In genomic region chr3:23588547-23588946, GRCh38 we compare ENCODE assay signal across 29 cellular contexts.
"Had no signal": no experiment of that assay in that cellular context is flagged by ENCODE, and none has a peak within 500 bp of the region (broad histone marks: within the 10 kb centered on the region; RNA-seq: fewer than 3 reads in every experiment).

No MANE protein-coding gene starts in this region.

- FAIRE-seq: islet of Langerhans, kidney, pancreas had no signal

- H3K4me3 ChIP-seq: left ventricle myocardium inferior, lung, mucosa of descending colon, pancreas, prostate gland, skin epidermis, spleen, tibial nerve, vagina had no signal

- DNase-seq: hypothalamus; immature natural killer cell; kidney; left colon; left ventricle myocardium inferior; mesendoderm; midbrain; mucosa of descending colon; naive thymus-derived CD4-positive, alpha-beta T cell; nucleus accumbens; pancreas; posterior cingulate gyrus; retina; right cardiac atrium; spleen; stimulated activated CD4-positive, alpha-beta T cell treated with anti-CD3 and anti-CD28 coated beads, Interleukin-4, amount 100 ng/mL, for 24 hours; stimulated activated naive CD4-positive, alpha-beta T cell; substantia nigra had no signal

- H3K27ac ChIP-seq: left ventricle myocardium inferior, pancreas, prostate gland, skin epidermis, spleen, tibial nerve, vagina had no signal

- H3K36me3 ChIP-seq: left ventricle myocardium inferior, pancreas, prostate gland, tibial nerve, vagina had no signal

- H3K27me3 ChIP-seq: pancreas, spleen, tibial nerve, vagina had no signal

- H3K4me1 Mint-ChIP-seq: immature natural killer cell; stimulated activated effector memory CD8-positive, alpha-beta T cell treated with anti-CD3 and anti-CD28 coated beads, Interleukin-12 subunit alpha, Interleukin-12 subunit beta, amount 100 ng/mL, for 72 hours had no signal

- H3K36me3 Mint-ChIP-seq: immature natural killer cell; natural killer cell treated with Interleukin-12 subunit alpha and Interleukin-12 subunit beta and Interleukin-15 and Interleukin-18, amount 100 ng/mL, for 72 hours; stimulated activated effector memory CD8-positive, alpha-beta T cell treated with anti-CD3 and anti-CD28 coated beads, Interleukin-12 subunit alpha, Interleukin-12 subunit beta, amount 100 ng/mL, for 72 hours; type B pancreatic cell had no signal

- H3K9me3 ChIP-seq: mucosa of descending colon, pancreas, prostate gland, spleen, vagina had no signal

- H3K27me3 Mint-ChIP-seq: naive thymus-derived CD4-positive, alpha-beta T cell; stimulated activated naive CD8-positive, alpha-beta T cell treated with anti-CD3 and anti-CD28 coated beads, Interleukin-15, Interleukin-2, amounts not matched to agents 100 ng/mL and 50 ng/mL, for 24 hours; type B pancreatic cell had no signal

- H3K9me3 Mint-ChIP-seq: natural killer cell treated with Interleukin-12 subunit alpha and Interleukin-12 subunit beta and Interleukin-15 and Interleukin-18, amount 100 ng/mL, for 72 hours; neural crest cell; stimulated activated effector memory CD8-positive, alpha-beta T cell treated with anti-CD3 and anti-CD28 coated beads, Interleukin-12 subunit alpha, Interleukin-12 subunit beta, amount 100 ng/mL, for 72 hours; type B pancreatic cell had no signal

- H3K27ac Mint-ChIP-seq: immature natural killer cell; naive thymus-derived CD4-positive, alpha-beta T cell; natural killer cell treated with Interleukin-12 subunit alpha and Interleukin-12 subunit beta and Interleukin-15 and Interleukin-18, amount 100 ng/mL, for 72 hours; stimulated activated effector memory CD8-positive, alpha-beta T cell treated with anti-CD3 and anti-CD28 coated beads, Interleukin-12 subunit alpha, Interleukin-12 subunit beta, amount 100 ng/mL, for 72 hours; stimulated activated naive CD8-positive, alpha-beta T cell treated with anti-CD3 and anti-CD28 coated beads, Interleukin-15, Interleukin-2, amounts not matched to agents 100 ng/mL and 50 ng/mL, for 24 hours; type B pancreatic cell had no signal

- H3K4me1 ChIP-seq: pancreas, prostate gland, vagina had no signal

- H3K4me3 Mint-ChIP-seq: immature natural killer cell; naive thymus-derived CD4-positive, alpha-beta T cell; natural killer cell treated with Interleukin-12 subunit alpha and Interleukin-12 subunit beta and Interleukin-15 and Interleukin-18, amount 100 ng/mL, for 72 hours; neural crest cell; stimulated activated effector memory CD8-positive, alpha-beta T cell treated with anti-CD3 and anti-CD28 coated beads, Interleukin-12 subunit alpha, Interleukin-12 subunit beta, amount 100 ng/mL, for 72 hours; stimulated activated naive CD8-positive, alpha-beta T cell treated with anti-CD3 and anti-CD28 coated beads, Interleukin-15, Interleukin-2, amounts not matched to agents 100 ng/mL and 50 ng/mL, for 24 hours; type B pancreatic cell had no signal
